ENCODE assay signal across 24 cellular contexts in the genomic region with DNA sequence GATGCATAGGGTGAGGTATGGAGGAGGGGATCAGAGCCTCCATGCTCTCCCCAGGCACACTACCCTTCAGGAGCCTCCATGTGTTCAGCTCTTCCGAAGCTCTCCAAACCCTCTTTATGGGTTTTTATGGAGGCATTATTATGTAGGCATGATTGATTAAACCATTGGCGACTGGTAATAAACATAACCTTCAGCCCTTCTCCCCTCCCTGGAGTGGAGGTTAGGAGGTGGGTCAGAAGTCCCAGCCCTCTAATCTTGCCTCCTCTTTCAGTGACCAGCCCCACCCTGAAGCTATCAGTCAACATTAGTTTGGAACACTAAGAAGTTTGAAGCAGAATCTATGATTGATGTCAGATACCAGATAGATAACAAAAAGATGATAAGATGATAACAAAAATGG. TPM values are rescaled to one million over a fixed set of nuclear protein-coding genes. Genes with fewer than 3 reads are reported as not detected.
A peak's percentile ranks its signal among the peaks of the same experiment; 100 is the strongest.
DNase-seq lines count a peak whose midpoint lies in the region; ATAC-seq, FAIRE-seq and TF ChIP-seq lines count a peak whose summit lies in the region.
"Had no signal": no experiment of that assay in that cellular context is flagged by ENCODE, and none has a peak within 500 bp of the region (broad histone marks: within the 10 kb centered on the region; RNA-seq: fewer than 3 reads in every experiment).

No MANE protein-coding gene starts in this region.

- H3K4me3 Mint-ChIP-seq in activated CD4-positive, alpha-beta T cell treated with anti-CD3 and anti-CD28 coated beads, Interleukin-2, amount 10 ng/mL, durations not matched to agents 7 days and 5 days, result no peak overlapping the region
- H3K4me3 Mint-ChIP-seq in IgD-negative memory B cell, result peak overlapping the region in 1 of 4 donors; percentile 20
- H3K4me3 Mint-ChIP-seq in endothelial cell (ENCODE audit: unreplicated experiment), result no peak overlapping the region
- H3K4me3 Mint-ChIP-seq: B cell had no signal

- H3K36me3 ChIP-seq in small intestine (ENCODE audit: control insufficient read depth in 2 of 2, insufficient read depth in 2 of 2, low read length in 2 of 2), result peaks cover 0 to 4% of the 10 kb centered on the region in 2 donors

- peaks cover 35% of the 10 kb centered on the region for H3K36me3 Mint-ChIP-seq in activated CD4-positive, alpha-beta T cell treated with anti-CD3 and anti-CD28 coated beads, Interleukin-2, amount 10 ng/mL, durations not matched to agents 7 days and 5 days (ENCODE audit: low read depth)
- peaks cover 18% of the 10 kb centered on the region for H3K36me3 Mint-ChIP-seq in IgD-negative memory B cell
- H3K36me3 Mint-ChIP-seq in endothelial cell (ENCODE audit: low read depth, unreplicated experiment), result peaks cover 19% of the 10 kb centered on the region

- FAIRE-seq in small intestine (lab: Jason Lieb, UNC), result no peak
- FAIRE-seq: G401.6 had no signal

- H3K4me3 ChIP-seq in small intestine (ENCODE audit: low read depth in 1 of 2, low read length in 2 of 2), result no peak overlapping the region
- H3K4me3 ChIP-seq: PC-9, SJSA1 had no signal

- TF ChIP-seq CTCF in endothelial cell (IDR thresholded peaks at IDR 0.05; ENCODE audit: unreplicated experiment), result no peak

- no peak for ATAC-seq in GM18867 (IDR thresholded peaks at IDR 0.05; ENCODE audit: unreplicated experiment)
- no peak for ATAC-seq in HG02763 (IDR thresholded peaks at IDR 0.05; ENCODE audit: unreplicated experiment)

- CTCF ChIA-PET in activated CD4-positive, alpha-beta T cell treated with anti-CD3 and anti-CD28 coated beads, Interleukin-2, amount 10 ng/mL, durations not matched to agents 7 days and 5 days (lab: Charles Lee), result interaction anchor here (0.6 to 1.5 kb wide), 2 partner anchors 10 to 35 kb away, joined by 3 to 4 read pairs; no protein-coding TSS in a partner anchor

- H3K9me3 Mint-ChIP-seq in activated CD4-positive, alpha-beta T cell treated with anti-CD3 and anti-CD28 coated beads, Interleukin-2, amount 10 ng/mL, durations not matched to agents 7 days and 5 days, result peaks cover 5% of the 10 kb centered on the region
- H3K9me3 Mint-ChIP-seq in IgD-negative memory B cell (peaks cover 0 to 4% (median 2%) of the 10 kb centered on the region in 3 donors), endothelial cell (ENCODE audit: unreplicated experiment) (no peaks in the 10 kb centered on the region)

- no peaks in the 10 kb centered on the region for H3K9me3 ChIP-seq in small intestine (ENCODE audit: control insufficient read depth, low read depth)
- H3K9me3 ChIP-seq: SJSA1 had no signal

- peaks cover 18% of the 10 kb centered on the region for H3K4me1 Mint-ChIP-seq in activated CD4-positive, alpha-beta T cell treated with anti-CD3 and anti-CD28 coated beads, Interleukin-2, amount 10 ng/mL, durations not matched to agents 7 days and 5 days
- peaks cover 11 to 29% (median 21%) of the 10 kb centered on the region in 3 donors for H3K4me1 Mint-ChIP-seq in IgD-negative memory B cell
- H3K4me1 Mint-ChIP-seq in endothelial cell (ENCODE audit: unreplicated experiment), result peaks cover 13% of the 10 kb centered on the region

- H3K27ac Mint-ChIP-seq in activated CD4-positive, alpha-beta T cell treated with anti-CD3 and anti-CD28 coated beads, Interleukin-2, amount 10 ng/mL, durations not matched to agents 7 days and 5 days, result peak overlapping the region; percentile 41
- H3K27ac Mint-ChIP-seq in IgD-negative memory B cell (peak overlapping the region in 2 of 3 donors; percentile 6 to 21), endothelial cell (ENCODE audit: unreplicated experiment) (peak overlapping the region; percentile 83)
- H3K27ac Mint-ChIP-seq: B cell had no signal

- no peak for DNase-seq in activated CD4-positive, alpha-beta T cell treated with anti-CD3 and anti-CD28 coated beads, Interleukin-2, amount 10 ng/mL, durations not matched to agents 7 days and 5 days
- DNase-seq in activated CD4-positive, alpha-beta T cell treated with anti-CD3 and anti-CD28 coated beads, Interleukin-2, amount 50 U/mL, for 1 hour, result no peak
- DNase-seq in endothelial cell (ENCODE audit: low spot score), result no peak
- peak; percentile 81 for DNase-seq in small intestine
- no peak for DNase-seq in HCEC 1CT
- DNase-seq: GOT3, KBM-7, MV-4-11, NCI-H1105, NCI-H146, NCI-H1930, NCI-H2107, NCI-H446, NCI-H524 treated with DMSO at 0.1 percent for 48 hours, NCI-H82, PC-9 had no signal

- WGBS in small intestine, 3 donors, result 17 to 53% (median 42%) methylated on average over 2 of the region's 2 CpGs

- peaks cover 5 to 7% of the 10 kb centered on the region in 2 donors for H3K4me1 ChIP-seq in small intestine (ENCODE audit: control insufficient read depth in 2 of 2, insufficient read depth in 1 of 2, low read depth in 1 of 2, low read length in 1 of 2)
- H3K4me1 ChIP-seq: SJSA1 had no signal

- H3K27me3 Mint-ChIP-seq in activated CD4-positive, alpha-beta T cell treated with anti-CD3 and anti-CD28 coated beads, Interleukin-2, amount 10 ng/mL, durations not matched to agents 7 days and 5 days, result no peaks in the 10 kb centered on the region
- H3K27me3 Mint-ChIP-seq in IgD-negative memory B cell, result no peaks in the 10 kb centered on the region
- peaks cover 1% of the 10 kb centered on the region for H3K27me3 Mint-ChIP-seq in endothelial cell (ENCODE audit: unreplicated experiment)
- H3K27me3 Mint-ChIP-seq: B cell had no signal

- H3K27ac ChIP-seq in small intestine (ENCODE audit: low read depth in 1 of 2, low read length in 1 of 2), result no peak overlapping the region
- H3K27ac ChIP-seq: 22Rv1, C4-2B, PC-9, SJSA1 had no signal

- no peaks in the 10 kb centered on the region for H3K27me3 ChIP-seq in small intestine (ENCODE audit: control insufficient read depth in 2 of 2, insufficient read depth in 2 of 2, low read length in 2 of 2)
- H3K27me3 ChIP-seq: SJSA1 had no signal

- POLR2A ChIA-PET in activated CD4-positive, alpha-beta T cell treated with anti-CD3 and anti-CD28 coated beads, Interleukin-2, amount 10 ng/mL, durations not matched to agents 7 days and 5 days (lab: Charles Lee), result no interaction called here

RNA-seq across cellular contexts. Expression of gene CAPZA2, which starts 23.3 kb away (rescaled TPM):
- 100 to 1,000 TPM; 134 to 182 TPM for total RNA-seq in activated CD4-positive, alpha-beta T cell treated with anti-CD3 and anti-CD28 coated beads, Interleukin-2, amount 10 ng/mL, durations not matched to agents 7 days and 5 days
- 172 TPM for polyA plus RNA-seq in IgD-negative memory B cell
- total RNA-seq in endothelial cell (ENCODE audit: unreplicated experiment), result 195 TPM
- polyA plus RNA-seq in small intestine, result 10 to 100 TPM; 84.6 to 95.9 (median 86.6) TPM

Comparison
In these comparisons a context has a peak if more than half of its experiments do, and no peak if none do; other contexts are left out.
1. H3K27ac Mint-ChIP-seq: peak in every context shown above with its lines; median percentile 83 in endothelial cell; 41 in activated CD4-positive, alpha-beta T cell treated with anti-CD3 and anti-CD28 coated beads, Interleukin-2, amount 10 ng/mL, durations not matched to agents 7 days and 5 days; 14 in IgD-negative memory B cell.